Comparison of ENCODE assay signal across 8 cellular contexts in genomic region chr14:36070056-36071043, GRCh38.
DNase-seq lines count a peak whose midpoint lies in the region; ATAC-seq and TF ChIP-seq lines count a peak whose summit lies in the region.

No MANE protein-coding gene starts in this region.

- H3K18ac ChIP-seq in trophoblast cell (ENCODE audit: low read length), result no peak overlapping the region

- POLR2A ChIA-PET in activated CD8-positive, alpha-beta T cell treated with anti-CD3 and anti-CD28 coated beads, Interleukin-2, amount 10 ng/mL, durations not matched to agents 7 days and 5 days (lab: Charles Lee), result interaction anchor here (0.6 kb wide), 1 partner anchor 237 kb away, joined by 4 read pairs; no protein-coding TSS in a partner anchor

- H4K8ac ChIP-seq in trophoblast cell (ENCODE audit: low read depth, low read length), result no peak overlapping the region

- H3K4me1 Mint-ChIP-seq in activated CD8-positive, alpha-beta T cell treated with anti-CD3 and anti-CD28 coated beads, Interleukin-2, amount 10 ng/mL, durations not matched to agents 7 days and 5 days (ENCODE audit: low read depth), result peaks cover 5% of the 10 kb centered on the region

- no peak overlapping the region for H3K27ac Mint-ChIP-seq in activated CD8-positive, alpha-beta T cell treated with anti-CD3 and anti-CD28 coated beads, Interleukin-2, amount 10 ng/mL, durations not matched to agents 7 days and 5 days

- peaks cover 1% of the 10 kb centered on the region for H3K9me3 ChIP-seq in trophoblast cell (ENCODE audit: insufficient read depth, low read depth, low read length)

- H3K9me3 Mint-ChIP-seq in activated CD8-positive, alpha-beta T cell treated with anti-CD3 and anti-CD28 coated beads, Interleukin-2, amount 10 ng/mL, durations not matched to agents 7 days and 5 days (ENCODE audit: insufficient read depth), result no peaks in the 10 kb centered on the region

- H3K23ac ChIP-seq in trophoblast cell (ENCODE audit: low read length), result no peak overlapping the region

- no peak overlapping the region for H3K27ac ChIP-seq in foreskin keratinocyte
- H3K27ac ChIP-seq in trophoblast cell (ENCODE audit: low read depth, low read length), result no peak overlapping the region

- H3K27me3 ChIP-seq in foreskin keratinocyte, result peaks cover 3% of the 10 kb centered on the region
- H3K27me3 ChIP-seq in trophoblast cell (ENCODE audit: insufficient read depth, low read length), result no peaks in the 10 kb centered on the region

- no peak overlapping the region for H3K9ac ChIP-seq in trophoblast cell (ENCODE audit: low read length)

- H3K4me1 ChIP-seq in foreskin keratinocyte (peaks cover 14% of the 10 kb centered on the region), trophoblast cell (ENCODE audit: control insufficient read depth in 1 of 2, insufficient read depth in 2 of 2, low read length in 2 of 2) (no peaks in the 10 kb centered on the region)

- H2BK5ac ChIP-seq in trophoblast cell (ENCODE audit: low read depth, low read length, poor library complexity), result no peak overlapping the region

- CTCF ChIA-PET in activated CD8-positive, alpha-beta T cell treated with anti-CD3 and anti-CD28 coated beads, Interleukin-2, amount 10 ng/mL, durations not matched to agents 7 days and 5 days (lab: Charles Lee), result interaction anchor here (0.6 to 8.0 kb wide), 41 partner anchors 8 to 535 kb away, joined by 3 to 184 read pairs (median 4); partner anchors contain the start of gene MBIP

- no peaks in the 10 kb centered on the region for H3K79me1 ChIP-seq in trophoblast cell (ENCODE audit: low read length)

- no peak overlapping the region for H4K12ac ChIP-seq in trophoblast cell (ENCODE audit: low read depth, low read length)

- no peaks in the 10 kb centered on the region for H3K36me3 Mint-ChIP-seq in activated CD8-positive, alpha-beta T cell treated with anti-CD3 and anti-CD28 coated beads, Interleukin-2, amount 10 ng/mL, durations not matched to agents 7 days and 5 days (ENCODE audit: low read depth)

- H3K27me3 Mint-ChIP-seq in activated CD8-positive, alpha-beta T cell treated with anti-CD3 and anti-CD28 coated beads, Interleukin-2, amount 10 ng/mL, durations not matched to agents 7 days and 5 days (ENCODE audit: low read depth), result peaks cover 18% of the 10 kb centered on the region

- no peak overlapping the region for H2BK120ac ChIP-seq in trophoblast cell (ENCODE audit: insufficient read depth, low read length, poor library complexity)

- peak; percentile 18 for DNase-seq in 8988T
- DNase-seq in NCI-H2196 (lab: John Stamatoyannopoulos, UW; ENCODE audit: unreplicated experiment), result peak; percentile 86
- DNase-seq in activated CD8-positive, alpha-beta T cell treated with anti-CD3 and anti-CD28 coated beads, Interleukin-2, amount 10 ng/mL, durations not matched to agents 7 days and 5 days, result peak; percentile 55
- peak in 1 of 2 donors; percentile 52 for DNase-seq in foreskin keratinocyte
- peak; percentile 91 for DNase-seq in trophoblast cell
- no peak for DNase-seq in SKM-1 (lab: John Stamatoyannopoulos, UW; ENCODE audit: unreplicated experiment)

- no peak overlapping the region for H3K4me3 ChIP-seq in trophoblast cell (ENCODE audit: low read depth, low read length)

- peak; percentile 88 for TF ChIP-seq CTCF in foreskin keratinocyte (conservative IDR thresholded peaks at IDR 0.05)

- H3K79me2 ChIP-seq in trophoblast cell (ENCODE audit: control insufficient read depth, insufficient read depth, low read length, poor library complexity), result no peaks in the 10 kb centered on the region

- no peak overlapping the region for H2AFZ ChIP-seq in trophoblast cell (ENCODE audit: insufficient read depth, low read length, poor library complexity)

- no CpG with 5 or more reads among the region's 12 CpGs for WGBS in trophoblast cell (ENCODE audit: extremely low coverage, insufficient coverage, insufficient read length)

- no peak overlapping the region for H4K91ac ChIP-seq in trophoblast cell (ENCODE audit: low read depth, low read length)

- H2AK5ac ChIP-seq in trophoblast cell (ENCODE audit: low read length), result no peak overlapping the region

- H2BK12ac ChIP-seq in trophoblast cell (ENCODE audit: low read length), result no peak overlapping the region

- H3K14ac ChIP-seq in trophoblast cell (ENCODE audit: low read length), result no peak overlapping the region

- no peak overlapping the region for H3K4me3 Mint-ChIP-seq in activated CD8-positive, alpha-beta T cell treated with anti-CD3 and anti-CD28 coated beads, Interleukin-2, amount 10 ng/mL, durations not matched to agents 7 days and 5 days

- H3K4ac ChIP-seq in trophoblast cell (ENCODE audit: low read depth, low read length), result no peak overlapping the region

- H3K36me3 ChIP-seq in trophoblast cell (ENCODE audit: control insufficient read depth in 1 of 2, insufficient read depth in 2 of 2, low read length in 2 of 2), result no peaks in the 10 kb centered on the region

- H3K4me2 ChIP-seq in trophoblast cell (ENCODE audit: low read length), result no peak overlapping the region

- ATAC-seq in GM18498 (IDR thresholded peaks at IDR 0.05; ENCODE audit: unreplicated experiment) (peak; percentile 73), HG03097 (IDR thresholded peaks at IDR 0.05; ENCODE audit: low FRiP score, unreplicated experiment) (peak; percentile 83), foreskin keratinocyte (peak; percentile 60)
- ATAC-seq in activated CD8-positive, alpha-beta T cell treated with anti-CD3 and anti-CD28 coated beads, Interleukin-2, amount 10 ng/mL, durations not matched to agents 7 days and 5 days, result peak; percentile 58
